ENCODE assay signal across 26 cellular contexts in genomic region chr3:106795553-106795952, GRCh38.
"Had no signal": no experiment of that assay in that cellular context is flagged by ENCODE, and none has a peak within 500 bp of the region (broad histone marks: within the 10 kb centered on the region; RNA-seq: fewer than 3 reads in every experiment).

No MANE protein-coding gene starts in this region.

- H3K4me3 ChIP-seq: stomach, suprapubic skin, testis, thoracic aorta, thyroid gland, tibial artery, tibial nerve, transverse colon, upper lobe of left lung, upper lobe of right lung, uterus, vagina had no signal

- ATAC-seq: stimulated activated effector memory CD8-positive, alpha-beta T cell treated with anti-CD3 and anti-CD28 coated beads, Interleukin-12 subunit alpha, Interleukin-12 subunit beta, amount 100 ng/mL, for 72 hours; stimulated activated memory B cell treated with anti-CD40 and anti-IgM and Interleukin-4, amounts not matched to agents 10 μg/mL and 1 μg/mL and 100 μg/mL, for 72 hours; stimulated activated naive B cell treated with anti-CD40 and anti-IgM and Interleukin-4, amounts not matched to agents 10 μg/mL and 1 μg/mL and 100 μg/mL, for 72 hours; stimulated activated naive CD8-positive, alpha-beta T cell treated with anti-CD3 and anti-CD28 coated beads, Interleukin-15, amount 100 ng/mL, for 72 hours; stimulated activated naive CD8-positive, alpha-beta T cell treated with anti-CD3 and anti-CD28 coated beads, Interleukin-15, Interleukin-2, amounts not matched to agents 100 U/mL and 50 U/mL, for 24 hours; upper lobe of right lung had no signal

- DNase-seq: stimulated activated CD4-positive, alpha-beta T cell treated with anti-CD3 and anti-CD28 coated beads, Interleukin-2, amount 100 ng/mL, for 48 hours; stimulated activated CD4-positive, alpha-beta T cell treated with anti-CD3 and anti-CD28 coated beads, Interleukin-4, amount 100 ng/mL, for 1 hour; stimulated activated CD4-positive, alpha-beta T cell treated with anti-CD3 and anti-CD28 coated beads, Interleukin-4, amount 100 ng/mL, for 24 hours; stimulated activated CD4-positive, alpha-beta T cell treated with anti-CD3 and anti-CD28 coated beads, Interleukin-4, amount 100 ng/mL, for 4 hours; stimulated activated CD8-positive, alpha-beta memory T cell treated with anti-CD3 and anti-CD28 coated beads, Interleukin-4, amount 100 ng/mL, for 48 hours; stimulated activated naive B cell treated with anti-CD40 and anti-IgM and Interleukin-4, amounts not matched to agents 10 μg/mL and 1 μg/mL and 100 μg/mL, for 72 hours; stimulated activated naive CD4-positive, alpha-beta T cell; stimulated activated naive CD4-positive, alpha-beta T cell treated with Interleukin-2 at 50 U/mL for 16 hours; stimulated activated naive CD8-positive, alpha-beta T cell treated with anti-CD3 and anti-CD28 coated beads, Interleukin-15, amount 100 ng/mL, for 72 hours; stimulated activated naive CD8-positive, alpha-beta T cell treated with anti-CD3 and anti-CD28 coated beads, Interleukin-15, Interleukin-2, amounts not matched to agents 100 U/mL and 50 U/mL, for 24 hours; stomach; substantia nigra; testis; thyroid gland; tibial artery; transverse colon; trophoblast cell; upper lobe of left lung; upper lobe of right lung; uterus had no signal

- H3K4me1 ChIP-seq: stomach, suprapubic skin, testis, thyroid gland, tibial artery, tibial nerve, transverse colon, upper lobe of left lung, upper lobe of right lung, uterus, vagina had no signal

- H3K36me3 ChIP-seq: stomach, suprapubic skin, thoracic aorta, thyroid gland, tibial artery, tibial nerve, transverse colon, upper lobe of left lung, upper lobe of right lung, uterus, vagina had no signal

- H3K27ac ChIP-seq: stomach, suprapubic skin, testis, thoracic aorta, thyroid gland, tibial artery, tibial nerve, transverse colon, upper lobe of left lung, upper lobe of right lung, uterus, vagina had no signal

- H3K9me3 ChIP-seq: suprapubic skin, testis, thoracic aorta, thyroid gland, tibial artery, upper lobe of left lung, upper lobe of right lung, uterus, vagina had no signal

- H3K27me3 ChIP-seq: stomach, suprapubic skin, testis, thyroid gland, tibial artery, tibial nerve, transverse colon, upper lobe of left lung, upper lobe of right lung, uterus, vagina had no signal
